ENCODE assay signal across 25 cellular contexts in genomic region chr1:177106614-177107365, GRCh38. TPM values are rescaled to one million over a fixed set of nuclear protein-coding genes. Genes with fewer than 3 reads are reported as not detected.
A peak's percentile ranks its signal among the peaks of the same experiment; 100 is the strongest.
DNase-seq lines count a peak whose midpoint lies in the region; ATAC-seq and TF ChIP-seq lines count a peak whose summit lies in the region.
"Had no signal": no experiment of that assay in that cellular context is flagged by ENCODE, and none has a peak within 500 bp of the region (broad histone marks: within the 10 kb centered on the region; RNA-seq: fewer than 3 reads in every experiment).

No MANE protein-coding gene starts in this region.

- H3K9me2 ChIP-seq in PC-3 (replicated peaks; ENCODE audit: low read length): no peaks in the 10 kb centered on the region

- peak; percentile 74 for ATAC-seq in PC-3
- ATAC-seq: A549, GM12878, Panc1, T-cell had no signal

- H3K27ac ChIP-seq in PC-3 (ENCODE audit: low read length) (no peak overlapping the region), trophoblast cell (ENCODE audit: low read depth, low read length) (no peak overlapping the region), H9 (ENCODE audit: insufficient read length, low read depth, low read length) (no peak overlapping the region)
- H3K27ac ChIP-seq: A549; BLaER1 treated with 17β-estradiol and CSF1 and Interleukin-3, amounts not matched to agents 10 nM and 100 nM; KMS-11; RWPE1 had no signal

- H3K36me3 Mint-ChIP-seq in H9 (ENCODE audit: insufficient read depth in 1 of 3, low read depth in 3 of 3): no peaks in the 10 kb centered on the region
- H3K36me3 Mint-ChIP-seq: IgD-negative memory B cell, T-cell had no signal

- H3K4me3 ChIP-seq in LNCaP clone FGC (ENCODE audit: low read depth, low read length): no peak overlapping the region
- H3K4me3 ChIP-seq in PC-3 (ENCODE audit: low read length): no peak overlapping the region
- H3K4me3 ChIP-seq in trophoblast cell (ENCODE audit: low read depth, low read length): no peak overlapping the region
- H3K4me3 ChIP-seq: A549; BLaER1 treated with 17β-estradiol and CSF1 and Interleukin-3, amounts not matched to agents 10 nM and 100 nM; GM12878 had no signal

- intact Hi-C loops in PC-3 (cut with micrococcal nuclease): loop anchor here (2.0 kb wide), 1 partner anchor 16 kb away; no protein-coding TSS in a partner anchor

- H3K4me1 Mint-ChIP-seq in H9: no peaks in the 10 kb centered on the region
- H3K4me1 Mint-ChIP-seq: IgD-negative memory B cell, T-cell had no signal

- no peaks in the 10 kb centered on the region for H3K9me3 Mint-ChIP-seq in H9
- H3K9me3 Mint-ChIP-seq: CD4-positive, alpha-beta T cell had no signal

- no peak overlapping the region for H3K18ac ChIP-seq in trophoblast cell (ENCODE audit: low read length)
- no peak overlapping the region for H3K18ac ChIP-seq in H9 (ENCODE audit: insufficient read length, low read depth, low read length)

- H4K91ac ChIP-seq in trophoblast cell (ENCODE audit: low read depth, low read length) (no peak overlapping the region), H9 (ENCODE audit: insufficient read length, low read depth, low read length) (no peak overlapping the region)

- no peak overlapping the region for H2BK20ac ChIP-seq in H9 (ENCODE audit: low read depth, low read length, poor library complexity, severe bottlenecking)

- H2BK5ac ChIP-seq in trophoblast cell (ENCODE audit: low read depth, low read length, poor library complexity) (no peak overlapping the region), H9 (ENCODE audit: insufficient read length, low read length) (no peak overlapping the region)

- CTCF ChIA-PET in PC-3 (lab: Charles Lee): no interaction called here

- H3K23ac ChIP-seq in trophoblast cell (ENCODE audit: low read length) (no peak overlapping the region), H9 (ENCODE audit: insufficient read length, low read depth, low read length) (no peak overlapping the region)

- no TSS peak for BruUV-seq in PC-3 (replicated peaks; lab: Mats Ljungman, UMichigan)

- no peak overlapping the region for H4K5ac ChIP-seq in H9 (ENCODE audit: insufficient read length, low read depth, low read length)

- H3K9me3 ChIP-seq in PC-3 (ENCODE audit: low read length): no peaks in the 10 kb centered on the region
- peaks cover 2% of the 10 kb centered on the region for H3K9me3 ChIP-seq in trophoblast cell (ENCODE audit: insufficient read depth, low read depth, low read length)
- H3K9me3 ChIP-seq in H9 (ENCODE audit: control insufficient read depth, low read depth, low read length): no peaks in the 10 kb centered on the region
- H3K9me3 ChIP-seq: A549; BLaER1 treated with 17β-estradiol and CSF1 and Interleukin-3, amounts not matched to agents 10 nM and 100 nM had no signal

- no peaks in the 10 kb centered on the region for H3F3A ChIP-seq in PC-3 (ENCODE audit: low read length, unreplicated experiment)

- H3K23me2 ChIP-seq in H9 (ENCODE audit: insufficient read length, low read depth, low read length, poor library complexity, severe bottlenecking): no peaks in the 10 kb centered on the region

- H3K79me2 ChIP-seq in PC-3 (ENCODE audit: low read length) (no peaks in the 10 kb centered on the region), trophoblast cell (ENCODE audit: control insufficient read depth, insufficient read depth, low read length, poor library complexity) (no peaks in the 10 kb centered on the region), H9 (ENCODE audit: insufficient read depth, low read length) (no peaks in the 10 kb centered on the region)

- H3K4me1 ChIP-seq in PC-3 (ENCODE audit: insufficient read depth, low read length) (no peaks in the 10 kb centered on the region), trophoblast cell (ENCODE audit: control insufficient read depth in 1 of 2, insufficient read depth in 2 of 2, low read length in 2 of 2) (no peaks in the 10 kb centered on the region), H9 (ENCODE audit: insufficient read depth, low read length) (no peaks in the 10 kb centered on the region)
- H3K4me1 ChIP-seq: A549 had no signal

- DNase-seq in LNCaP clone FGC (ENCODE audit: low read depth) (peak; percentile 0), NCI-H2227 (lab: John Stamatoyannopoulos, UW; ENCODE audit: unreplicated experiment) (peak; percentile 79), PC-3 (peak; percentile 25), trophoblast cell (peak; percentile 74 to 90), H9 (no peak), NCI-H2029 treated with DMSO at 0.1 percent for 48 hours (lab: John Stamatoyannopoulos, UW) (no peak)
- DNase-seq in activated CD4-positive, alpha-beta T cell treated with anti-CD3 and anti-CD28 coated beads for 1 hour: no peak
- DNase-seq: AML-193; CD4-positive, alpha-beta T cell; GDM1; NCI-H1048; NCI-H1417; NCI-H1694; NCI-H774; SHP77; T-cell had no signal

- no peak overlapping the region for H2AFZ ChIP-seq in PC-3 (ENCODE audit: low read length)
- no peak overlapping the region for H2AFZ ChIP-seq in trophoblast cell (ENCODE audit: insufficient read depth, low read length, poor library complexity)
- H2AFZ ChIP-seq in H9 (ENCODE audit: low read length): no peak overlapping the region

- no peak overlapping the region for H2BK15ac ChIP-seq in H9 (ENCODE audit: low read depth, low read length)

- no peak overlapping the region for H2BK120ac ChIP-seq in trophoblast cell (ENCODE audit: insufficient read depth, low read length, poor library complexity)
- no peak overlapping the region for H2BK120ac ChIP-seq in H9 (ENCODE audit: low read depth, low read length, poor library complexity, severe bottlenecking)

- no peak for TF ChIP-seq CTCF in LNCaP clone FGC (IDR thresholded peaks at IDR 0.05; ENCODE audit: control insufficient read depth, extremely low read depth, insufficient read depth)
- TF ChIP-seq CTCF in PC-3 (conservative IDR thresholded peaks at IDR 0.05; ENCODE audit: low read depth, low read length): no peak
- TF ChIP-seq CTCF in H9 (conservative IDR thresholded peaks at IDR 0.05): no peak

- POLR2A ChIA-PET in PC-3 (lab: Charles Lee; ENCODE audit: unreplicated experiment): no interaction called here

- H4K8ac ChIP-seq in trophoblast cell (ENCODE audit: low read depth, low read length) (no peak overlapping the region), H9 (replicated peaks; ENCODE audit: insufficient read length, low read depth, low read length) (no peak overlapping the region)

- H3K14ac ChIP-seq in trophoblast cell (ENCODE audit: low read length) (no peak overlapping the region), H9 (ENCODE audit: insufficient read depth, low read length) (no peak overlapping the region)

- H3K79me1 ChIP-seq in trophoblast cell (ENCODE audit: low read length): no peaks in the 10 kb centered on the region
- no peaks in the 10 kb centered on the region for H3K79me1 ChIP-seq in H9 (ENCODE audit: insufficient read depth, low read depth, low read length, poor library complexity, severe bottlenecking)

- H3K4ac ChIP-seq in trophoblast cell (ENCODE audit: low read depth, low read length): no peak overlapping the region
- H3K4ac ChIP-seq in H9 (ENCODE audit: low read depth, low read length): no peak overlapping the region

- no peak overlapping the region for H3K56ac ChIP-seq in H9 (ENCODE audit: insufficient read length, low read depth, low read length)

- no peak overlapping the region for H3T11ph ChIP-seq in H9 (ENCODE audit: low read length)

- H2BK12ac ChIP-seq in trophoblast cell (ENCODE audit: low read length) (no peak overlapping the region), H9 (ENCODE audit: insufficient read length, low read depth, low read length) (no peak overlapping the region)

- no peak overlapping the region for H3K4me2 ChIP-seq in PC-3 (ENCODE audit: low read length)
- H3K4me2 ChIP-seq in trophoblast cell (ENCODE audit: low read length): no peak overlapping the region
- H3K4me2 ChIP-seq in H9 (ENCODE audit: insufficient read depth, insufficient read length, low read length): no peak overlapping the region
- H3K4me2 ChIP-seq: A549; BLaER1 treated with 17β-estradiol and CSF1 and Interleukin-3, amounts not matched to agents 10 nM and 100 nM; KMS-11 had no signal

- H4K20me1 ChIP-seq in PC-3 (ENCODE audit: low read length) (no peaks in the 10 kb centered on the region), H9 (ENCODE audit: control insufficient read depth, insufficient read depth, insufficient read length) (no peaks in the 10 kb centered on the region)
- H4K20me1 ChIP-seq: BLaER1 treated with 17β-estradiol and CSF1 and Interleukin-3, amounts not matched to agents 10 nM and 100 nM had no signal

- no peak overlapping the region for H3K27ac Mint-ChIP-seq in H9
- H3K27ac Mint-ChIP-seq: CD4-positive, alpha-beta T cell; IgD-negative memory B cell; T-cell had no signal

- H3K27me3 ChIP-seq in PC-3 (ENCODE audit: low read length): no peaks in the 10 kb centered on the region
- no peaks in the 10 kb centered on the region for H3K27me3 ChIP-seq in trophoblast cell (ENCODE audit: insufficient read depth, low read length)
- H3K27me3 ChIP-seq in H9 (ENCODE audit: insufficient read depth, low read length): no peaks in the 10 kb centered on the region
- H3K27me3 ChIP-seq: BLaER1 treated with 17β-estradiol and CSF1 and Interleukin-3, amounts not matched to agents 10 nM and 100 nM had no signal

- no peak overlapping the region for H4K12ac ChIP-seq in trophoblast cell (ENCODE audit: low read depth, low read length)

- H3K4me3 Mint-ChIP-seq in H9: no peak overlapping the region
- H3K4me3 Mint-ChIP-seq: CD4-positive, alpha-beta T cell; IgD-negative memory B cell; T-cell had no signal

- H3K36me3 ChIP-seq in PC-3 (ENCODE audit: low read depth, low read length): no peaks in the 10 kb centered on the region
- no peaks in the 10 kb centered on the region for H3K36me3 ChIP-seq in trophoblast cell (ENCODE audit: control insufficient read depth in 1 of 2, insufficient read depth in 2 of 2, low read length in 2 of 2)
- H3K36me3 ChIP-seq: BLaER1 treated with 17β-estradiol and CSF1 and Interleukin-3, amounts not matched to agents 10 nM and 100 nM had no signal

- no CpG with 5 or more reads among the region's 4 CpGs for WGBS in trophoblast cell (ENCODE audit: extremely low coverage, insufficient coverage, insufficient read length)
- WGBS in H9 (ENCODE audit: extremely low coverage, insufficient read length, low lambda C conversion rate): no CpG with 5 or more reads among the region's 4 CpGs

- H3K27me3 Mint-ChIP-seq in H9 (ENCODE audit: low read depth): peaks cover 6% of the 10 kb centered on the region
- H3K27me3 Mint-ChIP-seq: CD4-positive, alpha-beta T cell; T-cell had no signal

- no peak overlapping the region for H3K9ac ChIP-seq in PC-3 (ENCODE audit: low read length)
- no peak overlapping the region for H3K9ac ChIP-seq in trophoblast cell (ENCODE audit: low read length)
- H3K9ac ChIP-seq in H9 (ENCODE audit: extremely low read depth, insufficient read length, low read length): no peak overlapping the region
- H3K9ac ChIP-seq: BLaER1 treated with 17β-estradiol and CSF1 and Interleukin-3, amounts not matched to agents 10 nM and 100 nM; KMS-11 had no signal

- no peak overlapping the region for H2AK5ac ChIP-seq in trophoblast cell (ENCODE audit: low read length)
- no peak overlapping the region for H2AK5ac ChIP-seq in H9 (ENCODE audit: insufficient read length, low read length)

RNA-seq across cellular contexts. Expression of gene ASTN1, which starts 57.7 kb away (rescaled TPM):
- total RNA-seq in PC-3 (2014; rRNA removed): not detected in 2 replicates
- 0.05 and 0.08 TPM in 2 replicates for polyA plus RNA-seq in trophoblast cell (2013)
- total RNA-seq in H9 (2021): 0.94 and 0.98 TPM in 2 replicates
- total RNA-seq: CD4-positive, alpha-beta T cell; GM12878; SK-MEL-5; T-helper 2 cell treated with Interferon-gamma antibody and Interleukin-4, amounts not matched to agents 100 ng/mL and 5 ng/mL, for 36 hours had no signal
- polyA plus RNA-seq: A549, IgD-negative memory B cell had no signal

Comparison
In these comparisons a context has a peak if more than half of its experiments do, and no peak if none do; other contexts are left out.
1. DNase-seq: peak in LNCaP clone FGC (single experiment), NCI-H2227 (single experiment), PC-3 (single experiment) and trophoblast cell (2 of 2); none in H9 (single experiment), NCI-H2029 treated with DMSO at 0.1 percent for 48 hours (single experiment) and activated CD4-positive, alpha-beta T cell treated with anti-CD3 and anti-CD28 coated beads for 1 hour (single experiment).